In genomic region chrX:35722128-35722527, GRCh38 we compare ENCODE assay signal across 28 cellular contexts.
"Had no signal": no experiment of that assay in that cellular context is flagged by ENCODE, and none has a peak within 500 bp of the region (broad histone marks: within the 10 kb centered on the region; RNA-seq: fewer than 3 reads in every experiment).

No MANE protein-coding gene starts in this region.

- H3K27me3 Mint-ChIP-seq: stimulated activated memory B cell treated with anti-CD40 and anti-IgM and Interleukin-4, amounts not matched to agents 10 μg/mL and 1 μg/mL and 100 μg/mL, for 72 hours; stimulated activated naive B cell treated with anti-CD40 and anti-IgM and Interleukin-4, amounts not matched to agents 10 μg/mL and 1 μg/mL and 100 μg/mL, for 72 hours; stimulated activated naive CD8-positive, alpha-beta T cell treated with anti-CD3 and anti-CD28 coated beads, Interleukin-15, amount 100 ng/mL, for 72 hours; stimulated activated naive CD8-positive, alpha-beta T cell treated with anti-CD3 and anti-CD28 coated beads, Interleukin-15, Interleukin-2, amounts not matched to agents 100 ng/mL and 50 ng/mL, for 24 hours; type B pancreatic cell had no signal

- H3K4me3 ChIP-seq: stomach, suprapubic skin, testis, thoracic aorta, thyroid gland, tibial artery, tibial nerve, transverse colon, upper lobe of left lung, upper lobe of right lung, uterus, vagina had no signal

- H3K27ac Mint-ChIP-seq: stimulated activated effector memory CD8-positive, alpha-beta T cell treated with anti-CD3 and anti-CD28 coated beads, Interleukin-12 subunit alpha, Interleukin-12 subunit beta, amount 100 ng/mL, for 72 hours; stimulated activated memory B cell treated with anti-CD40 and anti-IgM and Interleukin-4, amounts not matched to agents 10 μg/mL and 1 μg/mL and 100 μg/mL, for 72 hours; stimulated activated naive B cell treated with anti-CD40 and anti-IgM and Interleukin-4, amounts not matched to agents 10 μg/mL and 1 μg/mL and 100 μg/mL, for 72 hours; stimulated activated naive CD8-positive, alpha-beta T cell treated with anti-CD3 and anti-CD28 coated beads, Interleukin-15, amount 100 ng/mL, for 72 hours; stimulated activated naive CD8-positive, alpha-beta T cell treated with anti-CD3 and anti-CD28 coated beads, Interleukin-15, Interleukin-2, amounts not matched to agents 100 ng/mL and 50 ng/mL, for 24 hours; type B pancreatic cell had no signal

- H3K4me3 Mint-ChIP-seq: stimulated activated effector memory CD8-positive, alpha-beta T cell treated with anti-CD3 and anti-CD28 coated beads, Interleukin-12 subunit alpha, Interleukin-12 subunit beta, amount 100 ng/mL, for 72 hours; stimulated activated memory B cell treated with anti-CD40 and anti-IgM and Interleukin-4, amounts not matched to agents 10 μg/mL and 1 μg/mL and 100 μg/mL, for 72 hours; stimulated activated naive B cell treated with anti-CD40 and anti-IgM and Interleukin-4, amounts not matched to agents 10 μg/mL and 1 μg/mL and 100 μg/mL, for 72 hours; stimulated activated naive CD8-positive, alpha-beta T cell treated with anti-CD3 and anti-CD28 coated beads, Interleukin-15, amount 100 ng/mL, for 72 hours; stimulated activated naive CD8-positive, alpha-beta T cell treated with anti-CD3 and anti-CD28 coated beads, Interleukin-15, Interleukin-2, amounts not matched to agents 100 ng/mL and 50 ng/mL, for 24 hours; type B pancreatic cell had no signal

- H3K9me3 Mint-ChIP-seq: stimulated activated naive CD8-positive, alpha-beta T cell treated with anti-CD3 and anti-CD28 coated beads, Interleukin-15, amount 100 ng/mL, for 72 hours; stimulated activated naive CD8-positive, alpha-beta T cell treated with anti-CD3 and anti-CD28 coated beads, Interleukin-15, Interleukin-2, amounts not matched to agents 100 ng/mL and 50 ng/mL, for 24 hours; type B pancreatic cell had no signal

- ATAC-seq: stimulated activated effector memory CD8-positive, alpha-beta T cell treated with anti-CD3 and anti-CD28 coated beads, Interleukin-12 subunit alpha, Interleukin-12 subunit beta, amount 100 ng/mL, for 72 hours; stimulated activated memory B cell treated with anti-CD40 and anti-IgM and Interleukin-4, amounts not matched to agents 10 μg/mL and 1 μg/mL and 100 μg/mL, for 72 hours; stimulated activated naive B cell treated with anti-CD40 and anti-IgM and Interleukin-4, amounts not matched to agents 10 μg/mL and 1 μg/mL and 100 μg/mL, for 72 hours; stimulated activated naive CD8-positive, alpha-beta T cell treated with anti-CD3 and anti-CD28 coated beads, Interleukin-15, amount 100 ng/mL, for 72 hours; stimulated activated naive CD8-positive, alpha-beta T cell treated with anti-CD3 and anti-CD28 coated beads, Interleukin-15, Interleukin-2, amounts not matched to agents 100 U/mL and 50 U/mL, for 24 hours; upper lobe of right lung had no signal

- H3K4me1 Mint-ChIP-seq: stimulated activated effector memory CD8-positive, alpha-beta T cell treated with anti-CD3 and anti-CD28 coated beads, Interleukin-12 subunit alpha, Interleukin-12 subunit beta, amount 100 ng/mL, for 72 hours; stimulated activated memory B cell treated with anti-CD40 and anti-IgM and Interleukin-4, amounts not matched to agents 10 μg/mL and 1 μg/mL and 100 μg/mL, for 72 hours; stimulated activated naive B cell treated with anti-CD40 and anti-IgM and Interleukin-4, amounts not matched to agents 10 μg/mL and 1 μg/mL and 100 μg/mL, for 72 hours; stimulated activated naive CD8-positive, alpha-beta T cell treated with anti-CD3 and anti-CD28 coated beads, Interleukin-15, amount 100 ng/mL, for 72 hours had no signal

- DNase-seq: stimulated activated CD4-positive, alpha-beta T cell treated with anti-CD3 and anti-CD28 coated beads, Interleukin-2, amount 100 ng/mL, for 48 hours; stimulated activated CD4-positive, alpha-beta T cell treated with anti-CD3 and anti-CD28 coated beads, Interleukin-4, amount 100 ng/mL, for 1 hour; stimulated activated CD4-positive, alpha-beta T cell treated with anti-CD3 and anti-CD28 coated beads, Interleukin-4, amount 100 ng/mL, for 24 hours; stimulated activated CD4-positive, alpha-beta T cell treated with anti-CD3 and anti-CD28 coated beads, Interleukin-4, amount 100 ng/mL, for 4 hours; stimulated activated CD8-positive, alpha-beta memory T cell treated with anti-CD3 and anti-CD28 coated beads, Interleukin-4, amount 100 ng/mL, for 48 hours; stimulated activated naive B cell treated with anti-CD40 and anti-IgM and Interleukin-4, amounts not matched to agents 10 μg/mL and 1 μg/mL and 100 μg/mL, for 72 hours; stimulated activated naive CD4-positive, alpha-beta T cell; stimulated activated naive CD4-positive, alpha-beta T cell treated with Interleukin-2 at 50 U/mL for 16 hours; stimulated activated naive CD8-positive, alpha-beta T cell treated with anti-CD3 and anti-CD28 coated beads, Interleukin-15, amount 100 ng/mL, for 72 hours; stimulated activated naive CD8-positive, alpha-beta T cell treated with anti-CD3 and anti-CD28 coated beads, Interleukin-15, Interleukin-2, amounts not matched to agents 100 U/mL and 50 U/mL, for 24 hours; stomach; substantia nigra; testis; thyroid gland; tibial artery; transverse colon; trophoblast cell; upper lobe of left lung; upper lobe of right lung; uterus had no signal

- H3K36me3 ChIP-seq: stomach, suprapubic skin, thoracic aorta, thyroid gland, tibial artery, tibial nerve, transverse colon, upper lobe of left lung, upper lobe of right lung, uterus, vagina had no signal

- H3K27ac ChIP-seq: stomach, suprapubic skin, testis, thoracic aorta, thyroid gland, tibial artery, tibial nerve, transverse colon, upper lobe of left lung, upper lobe of right lung, uterus, vagina had no signal

- H3K27me3 ChIP-seq: stomach, suprapubic skin, testis, thyroid gland, tibial artery, tibial nerve, transverse colon, upper lobe of left lung, upper lobe of right lung, uterus, vagina had no signal

- H3K9me3 ChIP-seq: stomach, suprapubic skin, testis, thoracic aorta, thyroid gland, tibial artery, tibial nerve, transverse colon, upper lobe of left lung, upper lobe of right lung, uterus, vagina had no signal

- H3K4me1 ChIP-seq: stomach, suprapubic skin, testis, thyroid gland, tibial artery, tibial nerve, transverse colon, upper lobe of left lung, upper lobe of right lung, uterus, vagina had no signal

- H3K36me3 Mint-ChIP-seq: stimulated activated effector memory CD8-positive, alpha-beta T cell treated with anti-CD3 and anti-CD28 coated beads, Interleukin-12 subunit alpha, Interleukin-12 subunit beta, amount 100 ng/mL, for 72 hours; stimulated activated memory B cell treated with anti-CD40 and anti-IgM and Interleukin-4, amounts not matched to agents 10 μg/mL and 1 μg/mL and 100 μg/mL, for 72 hours; stimulated activated naive B cell treated with anti-CD40 and anti-IgM and Interleukin-4, amounts not matched to agents 10 μg/mL and 1 μg/mL and 100 μg/mL, for 72 hours; type B pancreatic cell had no signal
